Comparison of ENCODE assay signal across 12 cellular contexts in genomic region chr9:137262173-137262908, GRCh38. TPM values are rescaled to one million over a fixed set of nuclear protein-coding genes. Genes with fewer than 3 reads are reported as not detected.
DNase-seq lines count a peak whose midpoint lies in the region; ATAC-seq and TF ChIP-seq lines count a peak whose summit lies in the region.
"Not testable (repeated sequence)": the region's sequence is repeated elsewhere in the genome, so short reads cannot be mapped to it uniquely, and the experiment has no call there.
"Had no signal": no experiment of that assay in that cellular context is flagged by ENCODE, and none has a peak within 500 bp of the region (broad histone marks: within the 10 kb centered on the region; RNA-seq: fewer than 3 reads in every experiment).

No MANE protein-coding gene starts in this region.

- not testable (repeated sequence) for H3K27me3 ChIP-seq in BJ (ENCODE audit: control insufficient read depth, insufficient read depth, low read length); GM23248 (replicated peaks; ENCODE audit: insufficient read depth); dorsolateral prefrontal cortex; heart right ventricle; tibial artery

- not testable (repeated sequence) for DNase-seq in BJ (ENCODE audit: low read depth); mesothelial cell of epicardium (ENCODE audit: low spot score in 2 of 2, unreplicated experiment in 2 of 2); tibial artery
- DNase-seq in GM23248 (peak; percentile 41), NCI-H82 (lab: John Stamatoyannopoulos, UW) (peak; percentile 67), dorsolateral prefrontal cortex (peak in 4 of 10 donors; percentile 42 to 65 (median 52)), heart right ventricle (peak in 1 of 2 donors; percentile 45)
- peak; percentile 36 for DNase-seq in activated naive CD8-positive, alpha-beta T cell treated with anti-CD3 and anti-CD28 coated beads, Interleukin-2, amount 10 ng/mL, durations not matched to agents 7 days and 5 days

- POLR2A ChIA-PET in BJ (lab: Charles Lee), result not testable (repeated sequence)
- POLR2A ChIA-PET in activated naive CD8-positive, alpha-beta T cell treated with anti-CD3 and anti-CD28 coated beads, Interleukin-2, amount 10 ng/mL, durations not matched to agents 7 days and 5 days (lab: Charles Lee), result interaction anchor here (1.1 kb wide), 1 partner anchor 20 kb away, joined by 3 read pairs; no protein-coding TSS in a partner anchor

- not testable (repeated sequence) for H3K4me1 Mint-ChIP-seq in activated naive CD8-positive, alpha-beta T cell treated with anti-CD3 and anti-CD28 coated beads, Interleukin-2, amount 10 ng/mL, durations not matched to agents 7 days and 5 days; mesothelial cell of epicardium

- in situ Hi-C loops in GM23248 (cut with MboI), result not testable (repeated sequence)

- TF ChIP-seq CTCF in BJ (IDR thresholded peaks at IDR 0.05; ENCODE audit: insufficient read depth, low read depth, low read length), result peak; percentile 55
- TF ChIP-seq CTCF in dorsolateral prefrontal cortex (IDR thresholded peaks at IDR 0.05 in 54 of 56, conservative IDR thresholded peaks at IDR 0.05 in 2 of 56; ENCODE audit: low read depth in 1 of 56, partially characterized antibody in 56 of 56), result peak in 53 of 56 donors; percentile 22 to 72 (median 52)
- TF ChIP-seq CTCF in heart right ventricle (IDR thresholded peaks at IDR 0.05), result peak; percentile 19 to 62 (median 57)
- peak; percentile 35 for TF ChIP-seq CTCF in mesothelial cell of epicardium (IDR thresholded peaks at IDR 0.05; ENCODE audit: unreplicated experiment)
- peak; percentile 38 to 44 for TF ChIP-seq CTCF in tibial artery (IDR thresholded peaks at IDR 0.05)

- not testable (repeated sequence) for H3K27ac ChIP-seq in GM23248, heart right ventricle, tibial artery
- H3K27ac ChIP-seq in dorsolateral prefrontal cortex, result peak overlapping the region in 1 of 59 donors; percentile 4

- not testable (repeated sequence) for H3K9me3 ChIP-seq in GM23248 (ENCODE audit: low read depth); heart right ventricle; tibial artery

- not testable (repeated sequence) for H3K27me3 Mint-ChIP-seq in activated naive CD8-positive, alpha-beta T cell treated with anti-CD3 and anti-CD28 coated beads, Interleukin-2, amount 10 ng/mL, durations not matched to agents 7 days and 5 days; mesothelial cell of epicardium (ENCODE audit: low read depth)

- H3K36me3 ChIP-seq in BJ (ENCODE audit: control insufficient read depth, insufficient read depth, low read length) (peaks cover 24% of the 10 kb centered on the region), heart right ventricle (peaks cover 0 to 79% (median 35%) of the 10 kb centered on the region in 9 donors), tibial artery (peaks cover 30 to 67% (median 51%) of the 10 kb centered on the region in 3 donors)
- H3K36me3 ChIP-seq in GM23248 (ENCODE audit: low read depth), result not testable (repeated sequence)

- not testable (repeated sequence) for H3K9me2 ChIP-seq in GM23248 (ENCODE audit: insufficient read depth)

- H4K20me1 ChIP-seq in GM23248 (ENCODE audit: insufficient read depth), result not testable (repeated sequence)

- intact Hi-C loops in dorsolateral prefrontal cortex (cut with DNase I); heart right ventricle (cut with DNase I); tibial artery (cut with DNase I; ENCODE audit: low total_unique reads): not testable (repeated sequence)

- not testable (repeated sequence) for H3K36me3 Mint-ChIP-seq in activated naive CD8-positive, alpha-beta T cell treated with anti-CD3 and anti-CD28 coated beads, Interleukin-2, amount 10 ng/mL, durations not matched to agents 7 days and 5 days; mesothelial cell of epicardium

- not testable (repeated sequence) for H3K4me2 ChIP-seq in GM23248 (ENCODE audit: unreplicated experiment)

- peaks cover 27% of the 10 kb centered on the region for H3K79me2 ChIP-seq in GM23248 (ENCODE audit: insufficient read depth)

- H3K27ac Mint-ChIP-seq in activated naive CD8-positive, alpha-beta T cell treated with anti-CD3 and anti-CD28 coated beads, Interleukin-2, amount 10 ng/mL, durations not matched to agents 7 days and 5 days; mesothelial cell of epicardium: not testable (repeated sequence)

- not testable (repeated sequence) for H3F3A ChIP-seq in GM23248 (ENCODE audit: insufficient read depth)

- H3K4me3 ChIP-seq in BJ (ENCODE audit: low read depth, low read length); GM23248; heart right ventricle; tibial artery: not testable (repeated sequence)
- H3K4me3 ChIP-seq in dorsolateral prefrontal cortex, result peak overlapping the region in 4 of 59 donors; percentile 18 to 27 (median 22)

- WGBS in GM23248 (ENCODE audit: low coverage in 1 of 2, low lambda C conversion rate in 2 of 2, missing lambda C conversion rate in 2 of 2), 2 experiments, result 55 to 57% methylated on average over 12 to 15 of the region's 15 CpGs
- WGBS in heart right ventricle, 2 donors, result 30 to 31% methylated on average over 14 to 15 of the region's 15 CpGs

- not testable (repeated sequence) for H2AFZ ChIP-seq in GM23248

- H3K9me3 Mint-ChIP-seq in activated naive CD8-positive, alpha-beta T cell treated with anti-CD3 and anti-CD28 coated beads, Interleukin-2, amount 10 ng/mL, durations not matched to agents 7 days and 5 days; mesothelial cell of epicardium: not testable (repeated sequence)

- not testable (repeated sequence) for H3K9ac ChIP-seq in GM23248

- CTCF ChIA-PET in BJ (lab: Yijun Ruan, JAX), result interaction anchor here (1.1 to 1.9 kb wide), 5 partner anchors 11 to 26 kb away, joined by 3 to 6 read pairs (median 3); partner anchors contain the start of gene TUBB4B

- not testable (repeated sequence) for H3K4me1 ChIP-seq in GM23248 (ENCODE audit: insufficient read depth); tibial artery
- peaks cover 0 to 15% (median 4%) of the 10 kb centered on the region in 9 donors for H3K4me1 ChIP-seq in heart right ventricle

- ATAC-seq in activated naive CD8-positive, alpha-beta T cell treated with anti-CD3 and anti-CD28 coated beads, Interleukin-2, amount 10 ng/mL, durations not matched to agents 7 days and 5 days (ENCODE audit: low read depth); heart right ventricle: not testable (repeated sequence)

- H3K4me3 Mint-ChIP-seq in activated naive CD8-positive, alpha-beta T cell treated with anti-CD3 and anti-CD28 coated beads, Interleukin-2, amount 10 ng/mL, durations not matched to agents 7 days and 5 days; mesothelial cell of epicardium: not testable (repeated sequence)

RNA-seq across cellular contexts. Expression of gene NELFB, which starts 7.2 kb away (rescaled TPM):
- polyA plus RNA-seq in BJ (2011; rRNA removed), result 26.6 and 51.9 TPM in 2 replicates
- polyA minus RNA-seq in BJ (2011; rRNA and poly(A)+ RNA removed), result 22.6 and 25.7 TPM in 2 replicates
- total RNA-seq in GM23248 (2014; rRNA removed; shearing (Covaris generic)), result 65.0 and 69.6 TPM in 2 replicates
- polyA plus RNA-seq in GM23248 (2016; fragmentation: Nextera tagmentation; extraction: Ambion mirVana), result 34.4 and 38.5 TPM in 2 replicates
- total RNA-seq in activated naive CD8-positive, alpha-beta T cell treated with anti-CD3 and anti-CD28 coated beads, Interleukin-2, amount 10 ng/mL, durations not matched to agents 7 days and 5 days, result 10 to 100 TPM; 58.7 to 63.1 TPM
- 100 to 1,000 TPM in 1 of 120 experiments, 10 to 100 TPM in 119; 50.4 to 106 (median 64.4) TPM for total RNA-seq in dorsolateral prefrontal cortex
- total RNA-seq in heart right ventricle, result 10 to 100 TPM; 31.6 to 47.1 (median 39.2) TPM
- 10 to 100 TPM; 31.5 to 52.9 TPM for polyA plus RNA-seq in heart right ventricle
- total RNA-seq in mesothelial cell of epicardium, result 51.6 to 54.8 TPM (median 53.3 TPM) in 3 replicates

RNA-seq across cellular contexts. Expression of gene STPG3, which starts 11.3 kb away (rescaled TPM):
- polyA plus RNA-seq in BJ (2011; rRNA removed) (not detected in 2 replicates), GM23248 (2016; fragmentation: Nextera tagmentation; extraction: Ambion mirVana) (not detected in 2 replicates), heart right ventricle (under 1 TPM in 1 of 2 donors, not detected in 1; 0.44 TPM)
- not detected in 2 replicates for polyA minus RNA-seq in BJ (2011; rRNA and poly(A)+ RNA removed)
- total RNA-seq in GM23248 (2014; rRNA removed; shearing (Covaris generic)), result not detected in 2 replicates
- not detected for total RNA-seq in activated naive CD8-positive, alpha-beta T cell treated with anti-CD3 and anti-CD28 coated beads, Interleukin-2, amount 10 ng/mL, durations not matched to agents 7 days and 5 days
- total RNA-seq in dorsolateral prefrontal cortex (not detected), heart right ventricle (under 1 TPM in 3 of 10 donors, not detected in 7; 0.24 to 0.32 (median 0.32) TPM), mesothelial cell of epicardium (0.18 to 0.29 TPM in 2 of 3 replicates, not detected in the other)
- total RNA-seq: activated naive CD4-positive, alpha-beta T cell treated with anti-CD3 and anti-CD28 coated beads for 36 hours; CD4-positive, CD25-positive, alpha-beta regulatory T cell; ovary; uterus had no signal
- polyA plus RNA-seq: CD4-positive, CD25-positive, alpha-beta regulatory T cell; ovary had no signal

RNA-seq across cellular contexts. Expression of gene TOR4A, which starts 15.2 kb away (rescaled TPM):
- 16.9 and 23.8 TPM in 2 replicates for polyA plus RNA-seq in BJ (2011; rRNA removed)
- polyA minus RNA-seq in BJ (2011; rRNA and poly(A)+ RNA removed), result 14.5 and 17.4 TPM in 2 replicates
- total RNA-seq in GM23248 (2014; rRNA removed; shearing (Covaris generic)), result 25.8 and 29.6 TPM in 2 replicates
- 4.1 and 5.0 TPM in 2 replicates for polyA plus RNA-seq in GM23248 (2016; fragmentation: Nextera tagmentation; extraction: Ambion mirVana)
- total RNA-seq in activated naive CD8-positive, alpha-beta T cell treated with anti-CD3 and anti-CD28 coated beads, Interleukin-2, amount 10 ng/mL, durations not matched to agents 7 days and 5 days, result 1 to 10 TPM; 8.1 to 8.2 TPM
- 1 to 10 TPM in 106 of 120 experiments, under 1 TPM in 14; 0.75 to 5.2 (median 1.7) TPM for total RNA-seq in dorsolateral prefrontal cortex
- total RNA-seq in heart right ventricle, result 10 to 100 TPM; 15.2 to 21.5 (median 16.8) TPM
- 10 to 100 TPM in 1 of 2 donors, 1 to 10 TPM in 1; 4.7 to 11.5 TPM for polyA plus RNA-seq in heart right ventricle
- total RNA-seq in mesothelial cell of epicardium, result 5.7 to 6.5 TPM (median 6.5 TPM) in 3 replicates

RNA-seq across cellular contexts. Expression of gene TUBB4B, which starts 21.3 kb away (rescaled TPM):
- polyA plus RNA-seq in BJ (2011; rRNA removed), result 263 and 385 TPM in 2 replicates
- 213 and 239 TPM in 2 replicates for polyA minus RNA-seq in BJ (2011; rRNA and poly(A)+ RNA removed)
- total RNA-seq in GM23248 (2014; rRNA removed; shearing (Covaris generic)), result 148 and 159 TPM in 2 replicates
- polyA plus RNA-seq in GM23248 (2016; fragmentation: Nextera tagmentation; extraction: Ambion mirVana), result 373 and 391 TPM in 2 replicates
- total RNA-seq in activated naive CD8-positive, alpha-beta T cell treated with anti-CD3 and anti-CD28 coated beads, Interleukin-2, amount 10 ng/mL, durations not matched to agents 7 days and 5 days, result 100 to 1,000 TPM; 241 to 249 TPM
- 100 to 1,000 TPM; 132 to 331 (median 230) TPM for total RNA-seq in dorsolateral prefrontal cortex
- total RNA-seq in heart right ventricle, result 100 to 1,000 TPM; 211 to 495 (median 330) TPM
- 100 to 1,000 TPM; 522 to 992 TPM for polyA plus RNA-seq in heart right ventricle
- 146 to 152 TPM (median 148 TPM) in 3 replicates for total RNA-seq in mesothelial cell of epicardium

RNA-seq across cellular contexts. Expression of gene SLC34A3, which starts 31.6 kb away (rescaled TPM):
- polyA plus RNA-seq in BJ (2011; rRNA removed) (not detected in 2 replicates), GM23248 (2016; fragmentation: Nextera tagmentation; extraction: Ambion mirVana) (not detected in 2 replicates), heart right ventricle (not detected)
- polyA minus RNA-seq in BJ (2011; rRNA and poly(A)+ RNA removed), result not detected in 2 replicates
- total RNA-seq in GM23248 (2014; rRNA removed; shearing (Covaris generic)), result not detected in 2 replicates
- not detected for total RNA-seq in activated naive CD8-positive, alpha-beta T cell treated with anti-CD3 and anti-CD28 coated beads, Interleukin-2, amount 10 ng/mL, durations not matched to agents 7 days and 5 days
- total RNA-seq in dorsolateral prefrontal cortex (under 1 TPM in 13 of 120 experiments, not detected in 107; 0.21 to 0.59 (median 0.28) TPM), heart right ventricle (not detected), mesothelial cell of epicardium (0.23 to 0.27 TPM in 2 of 3 replicates, not detected in the other)
- total RNA-seq: activated naive CD4-positive, alpha-beta T cell treated with anti-CD3 and anti-CD28 coated beads for 36 hours; CD4-positive, CD25-positive, alpha-beta regulatory T cell had no signal
- polyA plus RNA-seq: CD4-positive, CD25-positive, alpha-beta regulatory T cell; ovary had no signal
